In genomic region chr20:63149531-63150207, GRCh38 we compare ENCODE assay signal across 22 cellular contexts.
DNase-seq lines count a peak whose midpoint lies in the region; ATAC-seq, FAIRE-seq and TF ChIP-seq lines count a peak whose summit lies in the region.
"Had no signal": no experiment of that assay in that cellular context is flagged by ENCODE, and none has a peak within 500 bp of the region (broad histone marks: within the 10 kb centered on the region; RNA-seq: fewer than 3 reads in every experiment).

No MANE protein-coding gene starts in this region.

- H3K36me3 Mint-ChIP-seq in GM23338 (ENCODE audit: low read depth) (peaks cover 8% of the 10 kb centered on the region), astrocyte (ENCODE audit: low read depth, unreplicated experiment) (no peaks in the 10 kb centered on the region)

- no peaks in the 10 kb centered on the region for H3K27me3 ChIP-seq in GM23338 (ENCODE audit: insufficient read depth)
- H3K27me3 ChIP-seq in astrocyte (ENCODE audit: insufficient read depth, low read length), result peaks cover 14% of the 10 kb centered on the region

- H3K79me2 ChIP-seq in GM23338 (replicated peaks; ENCODE audit: insufficient read depth), result no peaks in the 10 kb centered on the region
- H3K79me2 ChIP-seq in astrocyte (ENCODE audit: insufficient read depth, low read length), result no peaks in the 10 kb centered on the region

- 0 out of 2 replicates have a peak overlapping the region, but pooled peaks have one; percentile 43 for H2AFZ ChIP-seq in GM23338
- H2AFZ ChIP-seq in astrocyte (ENCODE audit: low read depth, low read length), result no peak overlapping the region

- H3K4me1 ChIP-seq in GM23338 (ENCODE audit: insufficient read depth) (no peaks in the 10 kb centered on the region), astrocyte (ENCODE audit: insufficient read depth, low read length) (no peaks in the 10 kb centered on the region), kidney (ENCODE audit: control insufficient read depth in 1 of 2, insufficient read depth in 1 of 2, low read depth in 1 of 2, low read length in 2 of 2) (no peaks in the 10 kb centered on the region)

- H3F3A ChIP-seq in GM23338 (replicated peaks; ENCODE audit: low read depth), result no peaks in the 10 kb centered on the region

- ATAC-seq in GM23338, result no peak
- ATAC-seq in GM18498 (IDR thresholded peaks at IDR 0.05; ENCODE audit: unreplicated experiment), result no peak
- ATAC-seq: K562, PC-3, SK-N-SH treated with all-trans-retinoic acid at 6 μM for 48 hours had no signal

- H3K9ac ChIP-seq in astrocyte (ENCODE audit: low read length) (no peak overlapping the region), kidney (ENCODE audit: low read length in 2 of 2) (no peak overlapping the region)

- H3K4me3 ChIP-seq in GM23338 (no peak overlapping the region), astrocyte (ENCODE audit: insufficient read depth, low read depth, low read length) (no peak overlapping the region), kidney (ENCODE audit: low read length in 2 of 2) (no peak overlapping the region)
- H3K4me3 ChIP-seq: K562 had no signal

- H3K9me3 ChIP-seq in astrocyte (ENCODE audit: insufficient read depth, low read depth, low read length) (peaks cover 12% of the 10 kb centered on the region), kidney (ENCODE audit: control insufficient read depth in 1 of 2, low read length in 2 of 2) (peaks cover 2 to 11% of the 10 kb centered on the region in 2 donors)

- H3K27ac Mint-ChIP-seq in GM23338 (no peak overlapping the region), astrocyte (ENCODE audit: unreplicated experiment) (peak overlapping the region; percentile 34)
- H3K27ac Mint-ChIP-seq: B cell; CD8-positive, alpha-beta memory T cell had no signal

- H3K4me1 Mint-ChIP-seq in GM23338, result peaks cover 9% of the 10 kb centered on the region; the same call in 1 of the 3 replicates
- peaks cover 10% of the 10 kb centered on the region for H3K4me1 Mint-ChIP-seq in astrocyte (ENCODE audit: low read depth, unreplicated experiment)
- H3K4me1 Mint-ChIP-seq: B cell; CD8-positive, alpha-beta memory T cell had no signal

- peaks cover 2% of the 10 kb centered on the region for H3K27me3 Mint-ChIP-seq in GM23338 (ENCODE audit: insufficient read depth, low read depth, poor library complexity)
- H3K27me3 Mint-ChIP-seq in astrocyte (ENCODE audit: low read depth, unreplicated experiment), result peaks cover 26% of the 10 kb centered on the region

- H3K9me3 Mint-ChIP-seq in GM23338, result peaks cover 28% of the 10 kb centered on the region
- H3K9me3 Mint-ChIP-seq in astrocyte (ENCODE audit: unreplicated experiment), result peaks cover 3% of the 10 kb centered on the region

- no peak for DNase-seq in GM23338 (ENCODE audit: low spot score)
- DNase-seq in astrocyte (ENCODE audit: low read depth), result no peak
- peak; percentile 38 for DNase-seq in kidney
- DNase-seq in pons (ENCODE audit: low spot score), result peak; percentile 2
- no peak for DNase-seq in NCI-H748 treated with DMSO at 0.1 percent for 48 hours (lab: John Stamatoyannopoulos, UW)
- no peak for DNase-seq in substantia nigra (lab: John Stamatoyannopoulos, UW)
- no peak for DNase-seq in cortex of kidney (lab: John Stamatoyannopoulos, UW)
- DNase-seq: ACHN, HCEC 1CT, MV-4-11, NCI-H1417 treated with DMSO at 0.1 percent for 48 hours, NCI-H1930, NCI-H2171, NCI-H446, NCI-H774, PC-3 had no signal

- TF ChIP-seq CTCF in GM23338 (conservative IDR thresholded peaks at IDR 0.05; ENCODE audit: low read depth in 2 of 2) (no peak), astrocyte (IDR thresholded peaks at IDR 0.05; ENCODE audit: insufficient read depth, low read depth, low read length) (no peak), kidney (IDR thresholded peaks at IDR 0.05; ENCODE audit: borderline replicate concordance, extremely low read depth, insufficient read depth) (no peak)

- H3K9me2 ChIP-seq in GM23338 (ENCODE audit: insufficient read depth), result no peaks in the 10 kb centered on the region

- no peaks in the 10 kb centered on the region for H4K20me1 ChIP-seq in GM23338 (replicated peaks; ENCODE audit: insufficient read depth)
- H4K20me1 ChIP-seq in astrocyte (ENCODE audit: insufficient read depth, low read length), result no peaks in the 10 kb centered on the region

- H3K27ac ChIP-seq in GM23338 (ENCODE audit: low read depth) (no peak overlapping the region), astrocyte (ENCODE audit: low read depth, low read length) (no peak overlapping the region), kidney (ENCODE audit: low read depth in 2 of 2, low read length in 2 of 2) (no peak overlapping the region), substantia nigra (ENCODE audit: low read depth, low read length, poor library complexity, severe bottlenecking) (no peak overlapping the region)

- no peak for FAIRE-seq in astrocyte (lab: Jason Lieb, UNC)
- FAIRE-seq in kidney (lab: Jason Lieb, UNC), result no peak
- FAIRE-seq: D721Med, K562 had no signal

- H3K4me3 Mint-ChIP-seq in GM23338 (no peak overlapping the region), astrocyte (ENCODE audit: unreplicated experiment) (no peak overlapping the region)
- H3K4me3 Mint-ChIP-seq: B cell; CD8-positive, alpha-beta memory T cell had no signal

- intact Hi-C loops in kidney (cut with DNase I), result no loop called here

- no peaks in the 10 kb centered on the region for H3K36me3 ChIP-seq in GM23338 (ENCODE audit: insufficient read depth)
- H3K36me3 ChIP-seq in astrocyte (ENCODE audit: insufficient read depth, low read length), result no peaks in the 10 kb centered on the region
- no peaks in the 10 kb centered on the region for H3K36me3 ChIP-seq in kidney (ENCODE audit: control insufficient read depth in 1 of 2, insufficient read depth in 2 of 2, low read length in 2 of 2)

- H3K4me2 ChIP-seq in GM23338, result no peak overlapping the region
- no peak overlapping the region for H3K4me2 ChIP-seq in astrocyte (ENCODE audit: low read length)

TF ChIP-seq in GM23338, 12 proteins besides CTCF, POLR2A, EP300 and RAD21:
- no peak for TF ChIP-seq NANOG (IDR thresholded peaks at IDR 0.05; ENCODE audit: borderline replicate concordance)

Comparison
In these comparisons a context has a peak if more than half of its experiments do, and no peak if none do; other contexts are left out.
1. DNase-seq: peak in kidney (single experiment) and pons (single experiment); none in GM23338 (single experiment), astrocyte (single experiment), NCI-H748 treated with DMSO at 0.1 percent for 48 hours (single experiment), substantia nigra (0 of 49) and cortex of kidney (single experiment).